11 cellular contexts compared by ENCODE assay signal in genomic region chr20:58597021-58597940, GRCh38. TPM values are rescaled to one million over a fixed set of nuclear protein-coding genes. Genes with fewer than 3 reads are reported as not detected.
DNase-seq lines count a peak whose midpoint lies in the region; ATAC-seq, FAIRE-seq and TF ChIP-seq lines count a peak whose summit lies in the region.
"Had no signal": no experiment of that assay in that cellular context is flagged by ENCODE, and none has a peak within 500 bp of the region (broad histone marks: within the 10 kb centered on the region; RNA-seq: fewer than 3 reads in every experiment).

No MANE protein-coding gene starts in this region.

- peaks cover 3% of the 10 kb centered on the region for H3K36me3 Mint-ChIP-seq in glutamatergic neuron (ENCODE audit: unreplicated experiment)
- no peaks in the 10 kb centered on the region for H3K36me3 Mint-ChIP-seq in nephron progenitor cell (ENCODE audit: low read depth)
- no peaks in the 10 kb centered on the region for H3K36me3 Mint-ChIP-seq in type B pancreatic cell

- H3K4me3 Mint-ChIP-seq in glutamatergic neuron (ENCODE audit: unreplicated experiment) (peak overlapping the region; percentile 60), nephron progenitor cell (peak overlapping the region; percentile 17), type B pancreatic cell (peak overlapping the region; percentile 58)

- no peak for ATAC-seq in HG02623 (IDR thresholded peaks at IDR 0.05; ENCODE audit: unreplicated experiment)

- H3K4me1 Mint-ChIP-seq in glutamatergic neuron (ENCODE audit: low read depth, unreplicated experiment) (peaks cover 12% of the 10 kb centered on the region), nephron progenitor cell (peaks cover 41% of the 10 kb centered on the region), type B pancreatic cell (ENCODE audit: unreplicated experiment) (peaks cover 34% of the 10 kb centered on the region)

- peak; percentile 97 for DNase-seq in NCI-H82 treated with DMSO at 0.1 percent for 48 hours (lab: John Stamatoyannopoulos, UW; ENCODE audit: unreplicated experiment)
- DNase-seq in glutamatergic neuron: peak; percentile 43
- peak; percentile 34 for DNase-seq in nephron progenitor cell
- no peak for DNase-seq in type B pancreatic cell (ENCODE audit: extremely low spot score, unreplicated experiment)
- DNase-seq in RCC 7860 (ENCODE audit: low spot score): no peak
- no peak for DNase-seq in foreskin melanocyte
- DNase-seq: activated gamma-delta T cell, gastrocnemius medialis, NCI-H1694 had no signal

- TF ChIP-seq CTCF in glutamatergic neuron (IDR thresholded peaks at IDR 0.05; ENCODE audit: partially characterized antibody, unreplicated experiment): no peak
- no peak for TF ChIP-seq CTCF in nephron progenitor cell (IDR thresholded peaks at IDR 0.05)
- TF ChIP-seq CTCF in type B pancreatic cell (conservative IDR thresholded peaks at IDR 0.05): no peak

- H3K27ac Mint-ChIP-seq in glutamatergic neuron (ENCODE audit: unreplicated experiment): peak overlapping the region; percentile 76
- peak overlapping the region; percentile 4 for H3K27ac Mint-ChIP-seq in nephron progenitor cell
- peak overlapping the region; percentile 58 for H3K27ac Mint-ChIP-seq in type B pancreatic cell

- H3K9me3 Mint-ChIP-seq in glutamatergic neuron (ENCODE audit: unreplicated experiment) (peaks cover 4% of the 10 kb centered on the region), nephron progenitor cell (peaks cover 3% of the 10 kb centered on the region), type B pancreatic cell (peaks cover 5% of the 10 kb centered on the region)

- FAIRE-seq in RCC 7860 (lab: Jason Lieb, UNC): no peak
- FAIRE-seq: H1 had no signal

- peaks cover under 1% of the 10 kb centered on the region for H3K27me3 Mint-ChIP-seq in glutamatergic neuron (ENCODE audit: unreplicated experiment)
- H3K27me3 Mint-ChIP-seq in nephron progenitor cell (ENCODE audit: low read depth, poor library complexity): peaks cover 23% of the 10 kb centered on the region
- peaks cover 16% of the 10 kb centered on the region for H3K27me3 Mint-ChIP-seq in type B pancreatic cell

RNA-seq across cellular contexts. Expression of gene STX16, which starts 53.8 kb away (rescaled TPM):
- total RNA-seq in glutamatergic neuron (ENCODE audit: unreplicated experiment) (71.2 TPM), type B pancreatic cell (ENCODE audit: low replicate concordance) (60.4 and 62.8 TPM in 2 replicates)

Comparison
In these comparisons a context has a peak if more than half of its experiments do, and no peak if none do; other contexts are left out.
1. DNase-seq: peak in NCI-H82 treated with DMSO at 0.1 percent for 48 hours (single experiment), glutamatergic neuron (single experiment) and nephron progenitor cell (single experiment); none in type B pancreatic cell (single experiment), RCC 7860 (single experiment) and foreskin melanocyte (single experiment).
2. H3K27ac Mint-ChIP-seq: peak in every context shown above with its lines; median percentile 76 in glutamatergic neuron; 58 in type B pancreatic cell; 4 in nephron progenitor cell.
3. Peak in every context shown above with its lines, with median percentiles within 50 percentile points of each other: H3K4me3 Mint-ChIP-seq.